In genomic region chr17:78915872-78916632, GRCh38 we compare ENCODE assay signal across 9 cellular contexts. TPM values are rescaled to one million over a fixed set of nuclear protein-coding genes. Genes with fewer than 3 reads are reported as not detected.
DNase-seq lines count a peak whose midpoint lies in the region; ATAC-seq and TF ChIP-seq lines count a peak whose summit lies in the region.
"Had no signal": no experiment of that assay in that cellular context is flagged by ENCODE, and none has a peak within 500 bp of the region (broad histone marks: within the 10 kb centered on the region; RNA-seq: fewer than 3 reads in every experiment).

No MANE protein-coding gene starts in this region.

- H3K27me3 ChIP-seq in esophagus squamous epithelium (no peaks in the 10 kb centered on the region), osteoblast (ENCODE audit: insufficient read depth, low read length) (no peaks in the 10 kb centered on the region)

- H3K79me2 ChIP-seq in osteoblast (ENCODE audit: insufficient read depth, low read length): peaks cover 92% of the 10 kb centered on the region

- BruUV-seq in Calu3 (replicated peaks; lab: Mats Ljungman, UMichigan): no TSS peak

- H3K4me3 Mint-ChIP-seq in Calu3 (ENCODE audit: low read depth, unreplicated experiment): peak overlapping the region; percentile 9

- peak overlapping the region; percentile 45 for H3K27ac Mint-ChIP-seq in Calu3 (ENCODE audit: unreplicated experiment)

- H3K27ac ChIP-seq in esophagus squamous epithelium (peak overlapping the region; percentile 66 to 92 (median 78)), osteoblast (ENCODE audit: low read depth, low read length) (peak overlapping the region; percentile 56)

- H3K9me3 ChIP-seq in esophagus squamous epithelium (no peaks in the 10 kb centered on the region), osteoblast (ENCODE audit: low read depth, low read length) (no peaks in the 10 kb centered on the region)

- H4K20me1 ChIP-seq in osteoblast (ENCODE audit: insufficient read depth, low read length): peaks cover 79% of the 10 kb centered on the region

- WGBS in esophagus squamous epithelium, 2 donors: 49 to 56% methylated on average over 12 of the region's 17 CpGs

- DNase-seq in Calu3 (peak; percentile 50), SIG-M5 treated with dmso at 0.1 percent for 504 hours (lab: John Stamatoyannopoulos, UW; ENCODE audit: unreplicated experiment) (peak; percentile 95), esophagus squamous epithelium (lab: John Stamatoyannopoulos, UW) (no peak), osteoblast (ENCODE audit: insufficient read length, low spot score, missing footprints) (peak; percentile 94), RKO (ENCODE audit: low spot score) (no peak), NCI-H2081 treated with DMSO at 0.1 percent for 48 hours (lab: John Stamatoyannopoulos, UW) (no peak)

- H3K4me3 ChIP-seq in esophagus squamous epithelium: peak overlapping the region in 2 of 4 donors; percentile 15 to 49
- H3K4me3 ChIP-seq in osteoblast (ENCODE audit: insufficient read depth, low read length): peak overlapping the region; percentile 7

- ATAC-seq in HG02623 (IDR thresholded peaks at IDR 0.05; ENCODE audit: unreplicated experiment) (no peak), GM19023 (IDR thresholded peaks at IDR 0.05; ENCODE audit: unreplicated experiment) (no peak)

- H3K27me3 Mint-ChIP-seq in Calu3 (ENCODE audit: unreplicated experiment): no peaks in the 10 kb centered on the region

- peaks cover 14 to 91% (median 50%) of the 10 kb centered on the region in 3 donors for H3K4me1 ChIP-seq in esophagus squamous epithelium
- peaks cover 18% of the 10 kb centered on the region for H3K4me1 ChIP-seq in osteoblast (ENCODE audit: insufficient read depth, low read length)

- H3K9me3 Mint-ChIP-seq in Calu3 (ENCODE audit: low read depth, unreplicated experiment): no peaks in the 10 kb centered on the region

- TF ChIP-seq CTCF in Calu3 (IDR thresholded peaks at IDR 0.05; ENCODE audit: unreplicated experiment): no peak
- no peak for TF ChIP-seq CTCF in esophagus squamous epithelium (IDR thresholded peaks at IDR 0.05)
- TF ChIP-seq CTCF in osteoblast (IDR thresholded peaks at IDR 0.05; ENCODE audit: extremely low read depth, low read depth, low read length): no peak

- no peak overlapping the region for H2AFZ ChIP-seq in osteoblast (ENCODE audit: low read length)

- H3K4me1 Mint-ChIP-seq in Calu3 (ENCODE audit: low read depth, unreplicated experiment): peaks cover 62% of the 10 kb centered on the region

- intact Hi-C loops in Calu3 (cut with micrococcal nuclease; ENCODE audit: unreplicated experiment): no loop called here
- intact Hi-C loops in esophagus squamous epithelium (cut with DNase I): no loop called here

- no peak for TF ChIP-seq POLR2A in esophagus squamous epithelium (IDR thresholded peaks at IDR 0.05)

- no peaks in the 10 kb centered on the region for H3K36me3 ChIP-seq in esophagus squamous epithelium
- H3K36me3 ChIP-seq in osteoblast (ENCODE audit: insufficient read depth, low read length): peaks cover 5% of the 10 kb centered on the region

- H3K4me2 ChIP-seq in osteoblast (ENCODE audit: insufficient read depth, low read length): peak overlapping the region; percentile 36

- CTCF ChIA-PET in Calu3 (lab: Charles Lee): interaction anchor here (0.6 kb wide), 1 partner anchor 183 kb away, joined by 3 read pairs; no protein-coding TSS in a partner anchor

- H3K36me3 Mint-ChIP-seq in Calu3 (ENCODE audit: insufficient read depth, unreplicated experiment): peaks cover 35% of the 10 kb centered on the region

RNA-seq across cellular contexts. Expression of gene TIMP2, which starts 9.1 kb away (rescaled TPM):
- total RNA-seq in Calu3 (2022) (246 and 262 TPM in 2 replicates), esophagus squamous epithelium (100 to 1,000 TPM in 1 of 4 donors, 10 to 100 TPM in 2, 1 to 10 TPM in 1; 6.1 to 154 (median 28.2) TPM), osteoblast (164 and 171 TPM in 2 replicates)

RNA-seq across cellular contexts. Expression of gene CEP295NL, which starts 13.1 kb away (rescaled TPM):
- total RNA-seq in Calu3 (2022): 4.6 and 6.0 TPM in 2 replicates
- 1 to 10 TPM in 2 of 4 donors, under 1 TPM in 2; 0.42 to 6.9 (median 1.1) TPM for total RNA-seq in esophagus squamous epithelium
- 2.5 and 5.3 TPM in 2 replicates for total RNA-seq in osteoblast
- total RNA-seq: activated CD8-positive, alpha-beta memory T cell treated with anti-CD3 and anti-CD28 coated beads for 36 hours had no signal

Comparison
In these comparisons a context has a peak if more than half of its experiments do, and no peak if none do; other contexts are left out.
1. DNase-seq: peak in Calu3 (single experiment), SIG-M5 treated with dmso at 0.1 percent for 504 hours (single experiment) and osteoblast (single experiment); none in esophagus squamous epithelium (single experiment), RKO (single experiment) and NCI-H2081 treated with DMSO at 0.1 percent for 48 hours (single experiment).